In the genomic region with DNA sequence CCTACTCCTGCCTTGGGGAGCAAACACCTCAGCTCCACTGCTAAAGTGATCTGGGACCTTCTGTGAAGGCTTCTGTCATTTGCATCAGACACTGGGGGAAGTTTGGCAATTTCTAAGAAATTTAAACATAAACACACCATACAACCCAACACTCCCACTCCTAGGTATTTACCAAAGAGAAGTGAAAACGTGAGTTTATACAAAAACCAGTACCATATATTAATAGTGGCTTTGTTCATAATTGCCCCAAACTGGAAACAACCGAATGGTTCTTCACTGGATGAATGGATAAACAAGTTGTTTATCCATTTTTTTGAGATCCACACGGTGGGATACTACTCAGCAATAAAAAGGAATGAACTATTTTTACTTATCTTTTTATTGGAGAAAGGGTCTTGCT, we compare ENCODE assay signal across 26 cellular contexts. TPM values are rescaled to one million over a fixed set of nuclear protein-coding genes. Genes with fewer than 3 reads are reported as not detected.
A peak's percentile ranks its signal among the peaks of the same experiment; 100 is the strongest.
DNase-seq lines count a peak whose midpoint lies in the region; ATAC-seq, FAIRE-seq and TF ChIP-seq lines count a peak whose summit lies in the region.
"Had no signal": no experiment of that assay in that cellular context is flagged by ENCODE, and none has a peak within 500 bp of the region (broad histone marks: within the 10 kb centered on the region; RNA-seq: fewer than 3 reads in every experiment).

No MANE protein-coding gene starts in this region.

- ATAC-seq in activated CD4-positive, alpha-beta T cell treated with anti-CD3 and anti-CD28 coated beads for 36 hours, result peak; percentile 36
- ATAC-seq in activated T-helper 17 cell treated with anti-CD3 and anti-CD28 coated beads, Interleukin-2, amount 50 U/mL, for 72 hours (replicated peaks), result peak; percentile 32
- ATAC-seq in stimulated activated naive B cell treated with anti-CD40 and anti-IgM and Interleukin-4, amounts not matched to agents 10 μg/mL and 1 μg/mL and 100 μg/mL, for 72 hours (replicated peaks), result peak; percentile 80 to 87
- no peak for ATAC-seq in left lung

- H3K4me3 ChIP-seq in adrenal gland (no peak overlapping the region), left lung (no peak overlapping the region)
- H3K4me3 ChIP-seq: GM23248, HAP-1 had no signal

- no peak for DNase-seq in activated CD4-positive, alpha-beta T cell treated with anti-CD3 and anti-CD28 coated beads for 36 hours
- no peak for DNase-seq in activated CD4-positive, alpha-beta T cell treated with anti-CD3 and anti-CD28 coated beads, Interleukin-2, amount 10 ng/mL, durations not matched to agents 24 days and 14 days
- DNase-seq in GM19239 (ENCODE audit: insufficient read length, low spot score) (no peak), adrenal gland (no peak), hippocampal formation (lab: John Stamatoyannopoulos, UW) (no peak), left lung (no peak)
- peak; percentile 47 for DNase-seq in stimulated activated naive B cell treated with anti-CD40 and anti-IgM and Interleukin-4, amounts not matched to agents 10 μg/mL and 1 μg/mL and 100 μg/mL, for 72 hours
- DNase-seq: 8988T; Caco-2; CD4-positive, alpha-beta T cell; DMS153; GDM1; GM23248; MM.1S; NCI-H1417; NCI-H187; NCI-H2107; NCI-H510A; NCI-H82 had no signal

- H3K27me3 ChIP-seq in adrenal gland (no peaks in the 10 kb centered on the region), left lung (no peaks in the 10 kb centered on the region)

- TF ChIP-seq POLR2A in adrenal gland (IDR thresholded peaks at IDR 0.05), result no peak

- POLR2A ChIA-PET in activated CD4-positive, alpha-beta T cell treated with anti-CD3 and anti-CD28 coated beads for 36 hours (lab: Charles Lee), result no interaction called here

- H3K9me3 Mint-ChIP-seq in activated CD4-positive, alpha-beta T cell treated with anti-CD3 and anti-CD28 coated beads for 36 hours (ENCODE audit: low read depth), result no peaks in the 10 kb centered on the region
- no peaks in the 10 kb centered on the region for H3K9me3 Mint-ChIP-seq in activated CD4-positive, alpha-beta T cell treated with anti-CD3 and anti-CD28 coated beads, Interleukin-2, amount 10 ng/mL, durations not matched to agents 24 days and 14 days
- H3K9me3 Mint-ChIP-seq in activated T-helper 17 cell treated with anti-CD3 and anti-CD28 coated beads, Interleukin-2, amount 50 U/mL, for 72 hours, result no peaks in the 10 kb centered on the region
- H3K9me3 Mint-ChIP-seq in stimulated activated naive B cell treated with anti-CD40 and anti-IgM and Interleukin-4, amounts not matched to agents 10 μg/mL and 1 μg/mL and 100 μg/mL, for 72 hours, result no peaks in the 10 kb centered on the region
- H3K9me3 Mint-ChIP-seq: CD4-positive, alpha-beta T cell; IgD-negative memory B cell had no signal

- peak; percentile 33 for FAIRE-seq in GM19239 (lab: Jason Lieb, UNC)

- H3K27ac ChIP-seq in adrenal gland, result no peak overlapping the region
- H3K27ac ChIP-seq in left lung, result peak overlapping the region in 1 of 2 donors; percentile 78
- H3K27ac ChIP-seq: GM23248 had no signal

- H3K9me3 ChIP-seq in adrenal gland (replicated peaks in 1 of 3), result no peaks in the 10 kb centered on the region
- H3K9me3 ChIP-seq in left lung, result no peaks in the 10 kb centered on the region
- H3K9me3 ChIP-seq: Caco-2, HAP-1 had no signal

- WGBS in adrenal gland, 4 donors, result 45 to 66% (median 52%) methylated on average over 3 of the region's 3 CpGs

- no peak for TF ChIP-seq CTCF in adrenal gland (IDR thresholded peaks at IDR 0.05)
- no peak for TF ChIP-seq CTCF in left lung (IDR thresholded peaks at IDR 0.05)

- H3K4me1 Mint-ChIP-seq in activated CD4-positive, alpha-beta T cell treated with anti-CD3 and anti-CD28 coated beads for 36 hours, result peaks cover 17% of the 10 kb centered on the region
- peaks cover 12% of the 10 kb centered on the region for H3K4me1 Mint-ChIP-seq in activated CD4-positive, alpha-beta T cell treated with anti-CD3 and anti-CD28 coated beads, Interleukin-2, amount 10 ng/mL, durations not matched to agents 24 days and 14 days
- no peaks in the 10 kb centered on the region for H3K4me1 Mint-ChIP-seq in activated T-helper 17 cell treated with anti-CD3 and anti-CD28 coated beads, Interleukin-2, amount 50 U/mL, for 72 hours
- peaks cover 21 to 73% of the 10 kb centered on the region in 2 donors for H3K4me1 Mint-ChIP-seq in stimulated activated naive B cell treated with anti-CD40 and anti-IgM and Interleukin-4, amounts not matched to agents 10 μg/mL and 1 μg/mL and 100 μg/mL, for 72 hours

- no peak overlapping the region for H3K27ac Mint-ChIP-seq in activated CD4-positive, alpha-beta T cell treated with anti-CD3 and anti-CD28 coated beads for 36 hours
- H3K27ac Mint-ChIP-seq in activated CD4-positive, alpha-beta T cell treated with anti-CD3 and anti-CD28 coated beads, Interleukin-2, amount 10 ng/mL, durations not matched to agents 24 days and 14 days, result no peak overlapping the region
- no peak overlapping the region for H3K27ac Mint-ChIP-seq in activated T-helper 17 cell treated with anti-CD3 and anti-CD28 coated beads, Interleukin-2, amount 50 U/mL, for 72 hours
- H3K27ac Mint-ChIP-seq in stimulated activated naive B cell treated with anti-CD40 and anti-IgM and Interleukin-4, amounts not matched to agents 10 μg/mL and 1 μg/mL and 100 μg/mL, for 72 hours, result peak overlapping the region; percentile 86
- H3K27ac Mint-ChIP-seq: CD4-positive, alpha-beta T cell; IgD-negative memory B cell had no signal

- no peak overlapping the region for H3K4me3 Mint-ChIP-seq in activated CD4-positive, alpha-beta T cell treated with anti-CD3 and anti-CD28 coated beads for 36 hours
- H3K4me3 Mint-ChIP-seq in activated CD4-positive, alpha-beta T cell treated with anti-CD3 and anti-CD28 coated beads, Interleukin-2, amount 10 ng/mL, durations not matched to agents 24 days and 14 days, result no peak overlapping the region
- no peak overlapping the region for H3K4me3 Mint-ChIP-seq in activated T-helper 17 cell treated with anti-CD3 and anti-CD28 coated beads, Interleukin-2, amount 50 U/mL, for 72 hours
- peak overlapping the region; percentile 32 to 71 for H3K4me3 Mint-ChIP-seq in stimulated activated naive B cell treated with anti-CD40 and anti-IgM and Interleukin-4, amounts not matched to agents 10 μg/mL and 1 μg/mL and 100 μg/mL, for 72 hours
- H3K4me3 Mint-ChIP-seq: B cell; CD4-positive, alpha-beta T cell; IgD-negative memory B cell had no signal

- H3K36me3 ChIP-seq in adrenal gland (replicated peaks in 1 of 2) (no peaks in the 10 kb centered on the region), left lung (no peaks in the 10 kb centered on the region)
- H3K36me3 ChIP-seq: HAP-1 had no signal

- intact Hi-C loops in activated CD4-positive, alpha-beta T cell treated with anti-CD3 and anti-CD28 coated beads for 36 hours (cut with DNase I, micrococcal nuclease), result no loop called here
- intact Hi-C loops in activated CD4-positive, alpha-beta T cell treated with anti-CD3 and anti-CD28 coated beads, Interleukin-2, amount 10 ng/mL, durations not matched to agents 24 days and 14 days (cut with micrococcal nuclease), result no loop called here
- intact Hi-C loops in adrenal gland (cut with DNase I) (no loop called here), left lung (cut with DNase I) (no loop called here)

- CTCF ChIA-PET in activated CD4-positive, alpha-beta T cell treated with anti-CD3 and anti-CD28 coated beads for 36 hours (lab: Charles Lee), result interaction anchor here (1.3 kb wide), 1 partner anchor 14 kb away, joined by 3 read pairs; no protein-coding TSS in a partner anchor

- no peaks in the 10 kb centered on the region for H3K27me3 Mint-ChIP-seq in activated CD4-positive, alpha-beta T cell treated with anti-CD3 and anti-CD28 coated beads for 36 hours
- peaks cover 3% of the 10 kb centered on the region for H3K27me3 Mint-ChIP-seq in activated CD4-positive, alpha-beta T cell treated with anti-CD3 and anti-CD28 coated beads, Interleukin-2, amount 10 ng/mL, durations not matched to agents 24 days and 14 days
- no peaks in the 10 kb centered on the region for H3K27me3 Mint-ChIP-seq in activated T-helper 17 cell treated with anti-CD3 and anti-CD28 coated beads, Interleukin-2, amount 50 U/mL, for 72 hours
- H3K27me3 Mint-ChIP-seq in stimulated activated naive B cell treated with anti-CD40 and anti-IgM and Interleukin-4, amounts not matched to agents 10 μg/mL and 1 μg/mL and 100 μg/mL, for 72 hours, result no peaks in the 10 kb centered on the region
- H3K27me3 Mint-ChIP-seq: B cell; CD4-positive, alpha-beta T cell; IgD-negative memory B cell had no signal

- H3K36me3 Mint-ChIP-seq in activated CD4-positive, alpha-beta T cell treated with anti-CD3 and anti-CD28 coated beads for 36 hours (ENCODE audit: low read depth), result no peaks in the 10 kb centered on the region
- H3K36me3 Mint-ChIP-seq in activated CD4-positive, alpha-beta T cell treated with anti-CD3 and anti-CD28 coated beads, Interleukin-2, amount 10 ng/mL, durations not matched to agents 24 days and 14 days (ENCODE audit: low read depth), result no peaks in the 10 kb centered on the region
- no peaks in the 10 kb centered on the region for H3K36me3 Mint-ChIP-seq in activated T-helper 17 cell treated with anti-CD3 and anti-CD28 coated beads, Interleukin-2, amount 50 U/mL, for 72 hours (ENCODE audit: low read depth)
- no peaks in the 10 kb centered on the region for H3K36me3 Mint-ChIP-seq in stimulated activated naive B cell treated with anti-CD40 and anti-IgM and Interleukin-4, amounts not matched to agents 10 μg/mL and 1 μg/mL and 100 μg/mL, for 72 hours
- H3K36me3 Mint-ChIP-seq: IgD-negative memory B cell had no signal

- H3K4me1 ChIP-seq in adrenal gland (replicated peaks in 1 of 2) (no peaks in the 10 kb centered on the region), left lung (peaks cover 0 to 54% of the 10 kb centered on the region in 2 donors)
- H3K4me1 ChIP-seq: Caco-2, HAP-1 had no signal

RNA-seq across cellular contexts. Expression of gene TYROBP, which starts 7.4 kb away (rescaled TPM):
- not detected for total RNA-seq in activated CD4-positive, alpha-beta T cell treated with anti-CD3 and anti-CD28 coated beads for 36 hours
- total RNA-seq in activated CD4-positive, alpha-beta T cell treated with anti-CD3 and anti-CD28 coated beads, Interleukin-2, amount 10 ng/mL, durations not matched to agents 24 days and 14 days, result not detected in 2 replicates
- total RNA-seq in activated T-helper 17 cell treated with anti-CD3 and anti-CD28 coated beads, Interleukin-2, amount 50 U/mL, for 72 hours, result not detected
- total RNA-seq in adrenal gland (100 to 1,000 TPM in 7 of 8 donors, 10 to 100 TPM in 1; 63.9 to 323 (median 163) TPM), left lung (100 to 1,000 TPM; 205 to 407 TPM)
- 100 to 1,000 TPM in 2 of 3 donors, 10 to 100 TPM in 1; 83.9 to 291 (median 290) TPM for polyA plus RNA-seq in adrenal gland
- total RNA-seq: Caco-2, Daoy, GM23248, LHCN-M2, SK-MEL-5 had no signal
- polyA plus RNA-seq: GM23248 had no signal

RNA-seq across cellular contexts. Expression of gene HCST, which starts 13.2 kb away (rescaled TPM):
- 10 to 100 TPM; 27.0 to 32.7 TPM for total RNA-seq in activated CD4-positive, alpha-beta T cell treated with anti-CD3 and anti-CD28 coated beads for 36 hours
- total RNA-seq in activated CD4-positive, alpha-beta T cell treated with anti-CD3 and anti-CD28 coated beads, Interleukin-2, amount 10 ng/mL, durations not matched to agents 24 days and 14 days, result 46.1 and 48.4 TPM in 2 replicates
- 10 to 100 TPM; 45.5 to 47.6 TPM for total RNA-seq in activated T-helper 17 cell treated with anti-CD3 and anti-CD28 coated beads, Interleukin-2, amount 50 U/mL, for 72 hours
- total RNA-seq in adrenal gland (10 to 100 TPM in 5 of 8 donors, 1 to 10 TPM in 2, not detected in 1; 4.8 to 24.3 (median 10.5) TPM), left lung (10 to 100 TPM; 24.7 to 26.0 TPM)
- polyA plus RNA-seq in adrenal gland, result 10 to 100 TPM in 2 of 3 donors, 1 to 10 TPM in 1; 2.8 to 97.2 (median 41.4) TPM
- total RNA-seq: Caco-2, Daoy, GM23248, LHCN-M2, SK-MEL-5 had no signal

RNA-seq across cellular contexts. Expression of gene NFKBID, which starts 15.2 kb away (rescaled TPM):
- 10 to 100 TPM; 60.1 TPM for total RNA-seq in activated CD4-positive, alpha-beta T cell treated with anti-CD3 and anti-CD28 coated beads for 36 hours
- total RNA-seq in activated CD4-positive, alpha-beta T cell treated with anti-CD3 and anti-CD28 coated beads, Interleukin-2, amount 10 ng/mL, durations not matched to agents 24 days and 14 days, result 146 and 150 TPM in 2 replicates
- 100 to 1,000 TPM in 1 of 2 donors, 10 to 100 TPM in 1; 35.8 to 113 TPM for total RNA-seq in activated T-helper 17 cell treated with anti-CD3 and anti-CD28 coated beads, Interleukin-2, amount 50 U/mL, for 72 hours
- total RNA-seq in adrenal gland (10 to 100 TPM in 2 of 8 donors, 1 to 10 TPM in 6; 1.7 to 10.8 (median 6.9) TPM), left lung (10 to 100 TPM; 11.8 to 19.1 TPM)
- 10 to 100 TPM in 2 of 3 donors, 1 to 10 TPM in 1; 1.5 to 18.9 (median 14.7) TPM for polyA plus RNA-seq in adrenal gland

RNA-seq across cellular contexts. Expression of gene LRFN3, which starts 20.7 kb away (rescaled TPM):
- 1 to 10 TPM; 7.8 to 8.3 TPM for total RNA-seq in activated CD4-positive, alpha-beta T cell treated with anti-CD3 and anti-CD28 coated beads for 36 hours
- 11.0 and 11.6 TPM in 2 replicates for total RNA-seq in activated CD4-positive, alpha-beta T cell treated with anti-CD3 and anti-CD28 coated beads, Interleukin-2, amount 10 ng/mL, durations not matched to agents 24 days and 14 days
- total RNA-seq in activated T-helper 17 cell treated with anti-CD3 and anti-CD28 coated beads, Interleukin-2, amount 50 U/mL, for 72 hours, result 10 to 100 TPM in 1 of 2 donors, 1 to 10 TPM in 1; 9.8 to 15.1 TPM
- 10 to 100 TPM in 7 of 8 donors, 1 to 10 TPM in 1; 8.7 to 23.3 (median 16.3) TPM for total RNA-seq in adrenal gland
- 1 to 10 TPM; 3.7 to 8.4 (median 7.1) TPM for polyA plus RNA-seq in adrenal gland
- total RNA-seq in left lung, result 10 to 100 TPM; 12.2 to 14.8 TPM

RNA-seq across cellular contexts. Expression of gene APLP1, which starts 47.1 kb away (rescaled TPM):
- 1 to 10 TPM; 2.3 to 3.0 TPM for total RNA-seq in activated CD4-positive, alpha-beta T cell treated with anti-CD3 and anti-CD28 coated beads for 36 hours
- 2.0 and 2.4 TPM in 2 replicates for total RNA-seq in activated CD4-positive, alpha-beta T cell treated with anti-CD3 and anti-CD28 coated beads, Interleukin-2, amount 10 ng/mL, durations not matched to agents 24 days and 14 days
- 1 to 10 TPM; 2.3 to 2.6 TPM for total RNA-seq in activated T-helper 17 cell treated with anti-CD3 and anti-CD28 coated beads, Interleukin-2, amount 50 U/mL, for 72 hours
- total RNA-seq in adrenal gland (10 to 100 TPM in 3 of 8 donors, 1 to 10 TPM in 5; 1.0 to 68.7 (median 7.4) TPM), left lung (1 to 10 TPM; 3.0 to 8.6 TPM)
- polyA plus RNA-seq in adrenal gland, result 100 to 1,000 TPM in 1 of 3 donors, 10 to 100 TPM in 2; 77.4 to 278 (median 89.7) TPM
- total RNA-seq: B cell; CD4-positive, alpha-beta T cell had no signal
- polyA plus RNA-seq: IgD-negative memory B cell had no signal

Comparison
In these comparisons a context has a peak if more than half of its experiments do, and no peak if none do; other contexts are left out.
1. H3K4me3 Mint-ChIP-seq: peak in stimulated activated naive B cell treated with anti-CD40 and anti-IgM and Interleukin-4, amounts not matched to agents 10 μg/mL and 1 μg/mL and 100 μg/mL, for 72 hours (2 of 2); none in activated CD4-positive, alpha-beta T cell treated with anti-CD3 and anti-CD28 coated beads for 36 hours (single experiment), activated CD4-positive, alpha-beta T cell treated with anti-CD3 and anti-CD28 coated beads, Interleukin-2, amount 10 ng/mL, durations not matched to agents 24 days and 14 days (single experiment) and activated T-helper 17 cell treated with anti-CD3 and anti-CD28 coated beads, Interleukin-2, amount 50 U/mL, for 72 hours (single experiment).
2. RNA of gene TYROBP, which starts 7.4 kb away (total RNA-seq): 205 to 407 TPM in left lung and 63.9 to 323 TPM in adrenal gland; not detected in activated CD4-positive, alpha-beta T cell treated with anti-CD3 and anti-CD28 coated beads for 36 hours, not detected in activated CD4-positive, alpha-beta T cell treated with anti-CD3 and anti-CD28 coated beads, Interleukin-2, amount 10 ng/mL, durations not matched to agents 24 days and 14 days and not detected in activated T-helper 17 cell treated with anti-CD3 and anti-CD28 coated beads, Interleukin-2, amount 50 U/mL, for 72 hours; every median in the first group is over 10 times any median in the second.